ENCODE assay signal across 25 cellular contexts in the genomic region with DNA sequence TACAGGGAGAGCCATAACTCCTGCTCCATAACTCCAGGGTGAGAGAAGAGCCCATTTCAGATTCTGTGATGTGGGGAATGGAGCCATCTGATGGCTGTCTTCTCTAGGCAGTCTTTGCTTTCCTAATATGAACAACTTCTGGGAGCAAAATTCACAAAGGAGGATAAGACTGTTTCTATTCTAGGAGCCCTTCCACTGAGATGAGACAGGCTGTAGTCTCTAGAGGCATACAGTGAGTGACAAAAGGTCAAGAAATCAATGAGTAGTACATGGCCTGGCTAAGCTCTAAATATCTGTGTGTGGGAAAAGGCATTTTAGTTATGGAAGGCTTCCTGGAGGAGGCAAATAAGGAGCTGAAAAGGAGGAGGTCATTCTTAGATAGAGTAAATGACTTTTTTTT.
"Had no signal": no experiment of that assay in that cellular context is flagged by ENCODE, and none has a peak within 500 bp of the region (broad histone marks: within the 10 kb centered on the region; RNA-seq: fewer than 3 reads in every experiment).

No MANE protein-coding gene starts in this region.

- H3K4me1 Mint-ChIP-seq: immature natural killer cell, memory B cell, neural progenitor cell had no signal

- DNase-seq: cerebellar nuclear complex; effector memory CD8-positive, alpha-beta T cell; immature natural killer cell; left cardiac atrium; occipital lobe; stimulated activated CD4-positive, alpha-beta T cell treated with anti-CD3 and anti-CD28 coated beads, Interleukin-2, amount 100 ng/mL, for 24 hours; stimulated activated CD4-positive, alpha-beta T cell treated with anti-CD3 and anti-CD28 coated beads, Interleukin-4, amount 100 ng/mL, for 4 hours; stimulated activated naive CD4-positive, alpha-beta T cell; stomach; substantia nigra; transverse colon had no signal

- H3K79me2 ChIP-seq: parathyroid adenoma had no signal

- FAIRE-seq: colon had no signal

- H3K27ac Mint-ChIP-seq: dendritic cell treated with granulocyte-macrophage colony-stimulating factor and Interleukin-4, amounts not matched to agents 40 ng/mL and 50 ng/mL, for 4 days; effector memory CD8-positive, alpha-beta T cell; immature natural killer cell; memory B cell; mesothelial cell of epicardium; natural killer cell treated with Interleukin-12 subunit alpha and Interleukin-12 subunit beta and Interleukin-15 and Interleukin-18, amount 100 ng/mL, for 72 hours; neural progenitor cell had no signal

- H3K36me3 Mint-ChIP-seq: immature natural killer cell; mesothelial cell of epicardium; natural killer cell treated with Interleukin-12 subunit alpha and Interleukin-12 subunit beta and Interleukin-15 and Interleukin-18, amount 100 ng/mL, for 72 hours; neural progenitor cell had no signal

- H3K4me3 ChIP-seq: esophagus muscularis mucosa, gastroesophageal sphincter, neural progenitor cell, prostate gland, skin epidermis, stomach, thoracic aorta, transverse colon had no signal

- H3K27ac ChIP-seq: epithelial cell of prostate, esophagus muscularis mucosa, gastroesophageal sphincter, neural progenitor cell, parathyroid adenoma, prostate gland, skin epidermis, stomach, thoracic aorta, transverse colon had no signal

- H3K4me2 ChIP-seq: neural progenitor cell had no signal

- ATAC-seq: effector memory CD8-positive, alpha-beta T cell; gastroesophageal sphincter; natural killer cell treated with Interleukin-12 subunit alpha and Interleukin-12 subunit beta and Interleukin-15 and Interleukin-18, amount 100 ng/mL, for 72 hours; sciatic nerve had no signal

- H3K4me3 Mint-ChIP-seq: dendritic cell treated with granulocyte-macrophage colony-stimulating factor and Interleukin-4, amounts not matched to agents 40 ng/mL and 50 ng/mL, for 4 days; effector memory CD8-positive, alpha-beta T cell; immature natural killer cell; memory B cell; mesothelial cell of epicardium; natural killer cell treated with Interleukin-12 subunit alpha and Interleukin-12 subunit beta and Interleukin-15 and Interleukin-18, amount 100 ng/mL, for 72 hours; neural progenitor cell had no signal

- H3K36me3 ChIP-seq: esophagus muscularis mucosa, gastroesophageal sphincter, neural progenitor cell, prostate gland, stomach, thoracic aorta, transverse colon had no signal

- H3K9me3 Mint-ChIP-seq: dendritic cell treated with granulocyte-macrophage colony-stimulating factor and Interleukin-4, amounts not matched to agents 40 ng/mL and 50 ng/mL, for 4 days; effector memory CD8-positive, alpha-beta T cell; immature natural killer cell; memory B cell; mesothelial cell of epicardium; natural killer cell treated with Interleukin-12 subunit alpha and Interleukin-12 subunit beta and Interleukin-15 and Interleukin-18, amount 100 ng/mL, for 72 hours; neural progenitor cell had no signal

- H3K4me1 ChIP-seq: esophagus muscularis mucosa, gastroesophageal sphincter, neural progenitor cell, parathyroid adenoma, prostate gland, transverse colon had no signal

- H3K9me3 ChIP-seq: esophagus muscularis mucosa, gastroesophageal sphincter, prostate gland, stomach, thoracic aorta, transverse colon had no signal

- H2AFZ ChIP-seq: neural progenitor cell, parathyroid adenoma had no signal
